8 cellular contexts compared by ENCODE assay signal in genomic region chr18:59783138-59783537, GRCh38.
A peak's percentile ranks its signal among the peaks of the same experiment; 100 is the strongest.
DNase-seq lines count a peak whose midpoint lies in the region; ATAC-seq and TF ChIP-seq lines count a peak whose summit lies in the region.

No MANE protein-coding gene starts in this region.

- H3K27me3 ChIP-seq in mammary epithelial cell (ENCODE audit: insufficient read depth, low read length) (no peaks in the 10 kb centered on the region), tibial artery (no peaks in the 10 kb centered on the region)

- H3K4me3 ChIP-seq in mammary epithelial cell (replicated peaks in 1 of 3; ENCODE audit: insufficient read depth in 1 of 3, low read depth in 2 of 3, low read length in 3 of 3) (no peak overlapping the region), mucosa of descending colon (no peak overlapping the region), tibial artery (no peak overlapping the region)

- H3K79me2 ChIP-seq in mammary epithelial cell (ENCODE audit: insufficient read depth, low read length), result no peaks in the 10 kb centered on the region

- WGBS in mammary epithelial cell (ENCODE audit: low coverage, missing lambda C conversion rate), result 48% methylated on average over 4 of the region's 5 CpGs

- ATAC-seq in GM19035 (IDR thresholded peaks at IDR 0.05; ENCODE audit: unreplicated experiment), result peak; percentile 92
- peak; percentile 84 for ATAC-seq in HG03139 (IDR thresholded peaks at IDR 0.05; ENCODE audit: unreplicated experiment)
- ATAC-seq in mucosa of descending colon, result peak; percentile 29

- H2AFZ ChIP-seq in mammary epithelial cell (ENCODE audit: low read depth, low read length), result peak overlapping the region; percentile 65

- no peak overlapping the region for H3K9ac ChIP-seq in mammary epithelial cell (ENCODE audit: insufficient read depth, low read length)

- H3K4me1 ChIP-seq in mammary epithelial cell (ENCODE audit: insufficient read depth, low read length), result peaks cover 21% of the 10 kb centered on the region
- H3K4me1 ChIP-seq in mucosa of descending colon (ENCODE audit: low read depth), result no peaks in the 10 kb centered on the region
- H3K4me1 ChIP-seq in tibial artery, result no peaks in the 10 kb centered on the region

- H3K36me3 ChIP-seq in mammary epithelial cell (ENCODE audit: insufficient read depth, low read length) (no peaks in the 10 kb centered on the region), mucosa of descending colon (ENCODE audit: low read depth) (no peaks in the 10 kb centered on the region), tibial artery (no peaks in the 10 kb centered on the region)

- H3K4me2 ChIP-seq in mammary epithelial cell (ENCODE audit: insufficient read depth, low read depth, low read length), result no peak overlapping the region

- H4K20me1 ChIP-seq in mammary epithelial cell (ENCODE audit: insufficient read depth, low read length), result no peaks in the 10 kb centered on the region

- TF ChIP-seq CTCF in mammary epithelial cell (conservative IDR thresholded peaks at IDR 0.05 in 1 of 2, IDR thresholded peaks at IDR 0.05 in 1 of 2; ENCODE audit: extremely low read depth in 1 of 2, insufficient read depth in 1 of 2, low read depth in 1 of 2, low read length in 2 of 2) (peak; percentile 58 to 68), mucosa of descending colon (IDR thresholded peaks at IDR 0.05) (no peak), tibial artery (IDR thresholded peaks at IDR 0.05) (peak in 1 of 2 experiments; percentile 4)

- dilution Hi-C loops in mammary epithelial cell (cut with HindIII; ENCODE audit: low sequenced_read_pairs), result no loop called here

- no TSS peak for BruUV-seq in mammary epithelial cell (replicated peaks; lab: Mats Ljungman, UMichigan)

- in situ Hi-C loops in mammary epithelial cell (cut with MboI; ENCODE audit: low sequenced_read_pairs in 2 of 2), result no loop called here

- H3K27ac ChIP-seq in mammary epithelial cell (ENCODE audit: insufficient read depth, low read depth, low read length) (no peak overlapping the region), tibial artery (no peak overlapping the region)

- peak; percentile 47 for DNase-seq in DMS 273 treated with DMSO at 0.1 percent for 48 hours (lab: John Stamatoyannopoulos, UW)
- DNase-seq in NCI-H345 treated with DMSO at 0.1 percent for 48 hours (lab: John Stamatoyannopoulos, UW; ENCODE audit: unreplicated experiment), result peak; percentile 6
- peak; percentile 47 for DNase-seq in mammary epithelial cell
- peak in 1 of 3 donors; percentile 7 for DNase-seq in mucosa of descending colon
- no peak for DNase-seq in effector CD4-positive, alpha-beta T cell
- no peak for DNase-seq in tibial artery

- CTCF ChIA-PET in mammary epithelial cell (lab: Charles Lee; ENCODE audit: low non-redundant PET), result interaction anchor here (0.6 to 1.0 kb wide), 3 partner anchors 40 to 152 kb away, joined by 4 to 14 read pairs (median 4); no protein-coding TSS in a partner anchor

- H3K9me3 ChIP-seq in mammary epithelial cell (replicated peaks; ENCODE audit: insufficient read depth, low read length), result no peaks in the 10 kb centered on the region
- no peaks in the 10 kb centered on the region for H3K9me3 ChIP-seq in mucosa of descending colon
- no peaks in the 10 kb centered on the region for H3K9me3 ChIP-seq in tibial artery

- intact Hi-C loops in mammary epithelial cell (cut with micrococcal nuclease), result loop anchor here (1.0 to 5.0 kb wide), 5 partner anchors 40 to 152 kb away; partner anchors contain the start of gene CCBE1
- intact Hi-C loops in mucosa of descending colon (cut with DNase I, micrococcal nuclease), result no loop called here
- intact Hi-C loops in tibial artery (cut with DNase I; ENCODE audit: low total_unique reads), result loop anchor here (10.0 kb wide), 1 partner anchor 78 kb away; no protein-coding TSS in a partner anchor

Comparison
In these comparisons a context has a peak if more than half of its experiments do, and no peak if none do; other contexts are left out.
1. DNase-seq: peak in DMS 273 treated with DMSO at 0.1 percent for 48 hours (single experiment), NCI-H345 treated with DMSO at 0.1 percent for 48 hours (single experiment) and mammary epithelial cell (single experiment); none in effector CD4-positive, alpha-beta T cell (single experiment) and tibial artery (0 of 2).
2. ATAC-seq: peak in every context shown above with its lines; median percentile 92 in GM19035; 84 in HG03139; 29 in mucosa of descending colon.
3. intact Hi-C loops: an anchor here in mammary epithelial cell (1.0 to 5.0 kb wide) and tibial artery (10.0 kb wide); none called in mucosa of descending colon.